Comparison of ENCODE assay signal across 15 cellular contexts in genomic region chr6:164911151-164911550, GRCh38.
DNase-seq lines count a peak whose midpoint lies in the region; ATAC-seq and TF ChIP-seq lines count a peak whose summit lies in the region.
"Had no signal": no experiment of that assay in that cellular context is flagged by ENCODE, and none has a peak within 500 bp of the region (broad histone marks: within the 10 kb centered on the region; RNA-seq: fewer than 3 reads in every experiment).

No MANE protein-coding gene starts in this region.

- H3K9me3 ChIP-seq in heart right ventricle (no peaks in the 10 kb centered on the region), right atrium auricular region (no peaks in the 10 kb centered on the region), left lung (no peaks in the 10 kb centered on the region), stomach smooth muscle (ENCODE audit: control insufficient read depth in 2 of 2, low read length in 2 of 2) (no peaks in the 10 kb centered on the region)
- H3K9me3 ChIP-seq: SJCRH30 had no signal

- peak overlapping the region in 7 of 10 donors; percentile 3 to 37 (median 27) for H3K4me3 ChIP-seq in heart right ventricle
- H3K4me3 ChIP-seq in right atrium auricular region: no peak overlapping the region
- H3K4me3 ChIP-seq in left lung: no peak overlapping the region
- peak overlapping the region; percentile 10 to 30 for H3K4me3 ChIP-seq in stomach smooth muscle (ENCODE audit: low read length in 2 of 2)
- H3K4me3 ChIP-seq: SJCRH30 had no signal

- peaks cover 0 to 20% (median 8%) of the 10 kb centered on the region in 9 donors for H3K4me1 ChIP-seq in heart right ventricle
- H3K4me1 ChIP-seq in right atrium auricular region: no peaks in the 10 kb centered on the region
- H3K4me1 ChIP-seq in left lung: no peaks in the 10 kb centered on the region
- H3K4me1 ChIP-seq in stomach smooth muscle (ENCODE audit: control insufficient read depth, insufficient read depth, low read length): peaks cover 2% of the 10 kb centered on the region
- H3K4me1 ChIP-seq: SJCRH30 had no signal

- TF ChIP-seq CTCF in heart right ventricle (IDR thresholded peaks at IDR 0.05) (no peak), right atrium auricular region (IDR thresholded peaks at IDR 0.05) (no peak), left lung (IDR thresholded peaks at IDR 0.05) (no peak)

- no peak overlapping the region for H3K9ac ChIP-seq in stomach smooth muscle (ENCODE audit: low read length in 2 of 2)

- DNase-seq in heart right ventricle: no peak
- DNase-seq in right atrium auricular region (ENCODE audit: low spot score): no peak
- peak; percentile 27 for DNase-seq in OCI-M1 (lab: John Stamatoyannopoulos, UW)
- DNase-seq in left lung: no peak
- no peak for DNase-seq in GM03348 (ENCODE audit: low spot score)
- no peak for DNase-seq in NCI-H1436 (lab: John Stamatoyannopoulos, UW)
- DNase-seq: EL, H9, Karpas-422, MV-4-11, NCI-H446 treated with DMSO at 0.1 percent for 48 hours had no signal

- H3K27ac ChIP-seq in heart right ventricle: peak overlapping the region in 2 of 10 donors; percentile 8 to 25
- H3K27ac ChIP-seq in right atrium auricular region: no peak overlapping the region
- H3K27ac ChIP-seq in left lung: no peak overlapping the region
- no peak overlapping the region for H3K27ac ChIP-seq in stomach smooth muscle (ENCODE audit: low read length)
- H3K27ac ChIP-seq: C4-2B, SJCRH30 had no signal

- 54 to 62% methylated on average over 2 of the region's 2 CpGs for WGBS in heart right ventricle, 2 donors

- no peak for ATAC-seq in heart right ventricle
- peak; percentile 45 for ATAC-seq in left lung
- ATAC-seq in GM18868 (IDR thresholded peaks at IDR 0.05; ENCODE audit: unreplicated experiment): no peak

- H3K36me3 ChIP-seq in heart right ventricle (no peaks in the 10 kb centered on the region), right atrium auricular region (no peaks in the 10 kb centered on the region), left lung (no peaks in the 10 kb centered on the region), stomach smooth muscle (ENCODE audit: control insufficient read depth in 2 of 2, insufficient read depth in 2 of 2, low read length in 2 of 2) (no peaks in the 10 kb centered on the region)
- H3K36me3 ChIP-seq: SJCRH30 had no signal

- intact Hi-C loops in heart right ventricle (cut with DNase I) (no loop called here), left lung (cut with DNase I) (no loop called here)

- H3K27me3 ChIP-seq in heart right ventricle (no peaks in the 10 kb centered on the region), right atrium auricular region (no peaks in the 10 kb centered on the region), left lung (no peaks in the 10 kb centered on the region), stomach smooth muscle (ENCODE audit: control insufficient read depth in 1 of 2, insufficient read depth in 2 of 2, low read length in 2 of 2) (no peaks in the 10 kb centered on the region)
- H3K27me3 ChIP-seq: SJCRH30 had no signal

Comparison
In these comparisons a context has a peak if more than half of its experiments do, and no peak if none do; other contexts are left out.
1. H3K4me3 ChIP-seq: peak in heart right ventricle (7 of 10) and stomach smooth muscle (2 of 2); none in right atrium auricular region (0 of 2) and left lung (0 of 2).